In genomic region chr20:54657268-54657826, GRCh38 we compare ENCODE assay signal across 16 cellular contexts.
"Had no signal": no experiment of that assay in that cellular context is flagged by ENCODE, and none has a peak within 500 bp of the region (broad histone marks: within the 10 kb centered on the region; RNA-seq: fewer than 3 reads in every experiment).

No MANE protein-coding gene starts in this region.

- H3K36me3 ChIP-seq: suprapubic skin, transverse colon, vagina had no signal

- H3K4me3 ChIP-seq: suprapubic skin, transverse colon, vagina had no signal

- H3K9me3 ChIP-seq: suprapubic skin, transverse colon, vagina had no signal

- ATAC-seq: activated CD8-positive, alpha-beta memory T cell treated with anti-CD3 and anti-CD28 coated beads, Interleukin-2, amount 10 ng/mL, durations not matched to agents 7 days and 5 days; esophagus mucosa; foreskin keratinocyte; left lobe of liver had no signal

- H3K27ac ChIP-seq: foreskin keratinocyte, suprapubic skin, transverse colon, vagina had no signal

- DNase-seq: activated CD4-positive, alpha-beta memory T cell treated with anti-CD3 and anti-CD28 coated beads, Interleukin-2, amount 10 ng/mL, durations not matched to agents 7 days and 5 days; activated CD4-positive, alpha-beta T cell treated with anti-CD3 and anti-CD28 coated beads for 48 hours; activated CD4-positive, CD25-positive, alpha-beta regulatory T cell; activated CD8-positive, alpha-beta memory T cell treated with anti-CD3 and anti-CD28 coated beads, Interleukin-2, amount 10 ng/mL, durations not matched to agents 7 days and 5 days; cerebellar nuclear complex; effector CD4-positive, alpha-beta T cell; foreskin keratinocyte; head of caudate nucleus; midbrain; stimulated activated CD4-positive, alpha-beta T cell treated with anti-CD3 and anti-CD28 coated beads, Interleukin-2, amount 100 ng/mL, for 24 hours; T1000; transverse colon had no signal

- H3K27me3 ChIP-seq: foreskin keratinocyte, vagina had no signal

- H3K4me1 ChIP-seq: foreskin keratinocyte, suprapubic skin, transverse colon, vagina had no signal
